Comparison of ENCODE assay signal across 17 cellular contexts in genomic region chr1:111963985-111964738, GRCh38. TPM values are rescaled to one million over a fixed set of nuclear protein-coding genes. Genes with fewer than 3 reads are reported as not detected.
DNase-seq lines count a peak whose midpoint lies in the region; ATAC-seq and TF ChIP-seq lines count a peak whose summit lies in the region.
"Had no signal": no experiment of that assay in that cellular context is flagged by ENCODE, and none has a peak within 500 bp of the region (broad histone marks: within the 10 kb centered on the region; RNA-seq: fewer than 3 reads in every experiment).

No MANE protein-coding gene starts in this region.

- H3K9me3 Mint-ChIP-seq in WTC11 = no peaks in the 10 kb centered on the region; the same call in 1 of the 2 replicates

- TF ChIP-seq RAD21 in SK-N-SH (IDR thresholded peaks at IDR 0.05; ENCODE audit: low read length) = no peak

- no peaks in the 10 kb centered on the region for H3K4me1 ChIP-seq in SK-N-SH (ENCODE audit: control insufficient read depth in 1 of 2, insufficient read depth in 2 of 2, low read depth in 1 of 2, low read length in 1 of 2)
- H3K4me1 ChIP-seq in PC-3 (ENCODE audit: insufficient read depth, low read length) = no peaks in the 10 kb centered on the region
- H3K4me1 ChIP-seq in psoas muscle = peaks cover 21% of the 10 kb centered on the region
- H3K4me1 ChIP-seq: A549 had no signal

- no peak overlapping the region for H3K4me3 ChIP-seq in SK-N-SH (ENCODE audit: low read depth in 2 of 2, low read length in 1 of 2)
- no peak overlapping the region for H3K4me3 ChIP-seq in PC-3 (ENCODE audit: low read length)
- H3K4me3 ChIP-seq in psoas muscle = no peak overlapping the region
- H3K4me3 ChIP-seq: A549; BLaER1 treated with 17β-estradiol and CSF1 and Interleukin-3, amounts not matched to agents 10 nM and 100 nM had no signal

- no peaks in the 10 kb centered on the region for H3K36me3 Mint-ChIP-seq in WTC11

- H3K27me3 ChIP-seq in SK-N-SH (ENCODE audit: insufficient read depth) (no peaks in the 10 kb centered on the region; the same call in 1 of the 2 replicates), PC-3 (ENCODE audit: low read length) (peaks cover 76% of the 10 kb centered on the region), psoas muscle (ENCODE audit: insufficient read depth in 3 of 3, low read length in 2 of 3) (no peaks in the 10 kb centered on the region)

- no peaks in the 10 kb centered on the region for H3K9me2 ChIP-seq in SK-N-SH
- no peaks in the 10 kb centered on the region for H3K9me2 ChIP-seq in PC-3 (replicated peaks; ENCODE audit: low read length)

- in situ Hi-C loops in G401 (cut with HindIII; ENCODE audit: low sequenced_read_pairs) = no loop called here

- H3K36me3 ChIP-seq in SK-N-SH (replicated peaks in 1 of 2; ENCODE audit: control insufficient read depth in 1 of 2, insufficient read depth in 2 of 2, low read length in 1 of 2) (no peaks in the 10 kb centered on the region), PC-3 (ENCODE audit: low read depth, low read length) (no peaks in the 10 kb centered on the region), psoas muscle (ENCODE audit: insufficient read depth in 1 of 2, low read depth in 1 of 2) (no peaks in the 10 kb centered on the region)
- H3K36me3 ChIP-seq: BLaER1 treated with 17β-estradiol and CSF1 and Interleukin-3, amounts not matched to agents 10 nM and 100 nM had no signal

- ATAC-seq in WTC11 = peak; percentile 66
- ATAC-seq in PC-3 = no peak
- ATAC-seq in psoas muscle = no peak
- ATAC-seq: A549 had no signal

- no peaks in the 10 kb centered on the region for H3K27me3 Mint-ChIP-seq in WTC11 (ENCODE audit: low read depth)

- peak; percentile 96 for DNase-seq in G401 (ENCODE audit: low spot score)
- DNase-seq in NCI-H1105 (lab: John Stamatoyannopoulos, UW) = peak; percentile 11
- no peak for DNase-seq in WTC11 (ENCODE audit: low spot score)
- DNase-seq in medulla oblongata (ENCODE audit: extremely low spot score) = peak; percentile 54
- DNase-seq in SK-N-SH = no peak
- DNase-seq in PC-3 = no peak
- DNase-seq in psoas muscle = no peak
- DNase-seq in NOMO-1 treated with DMSO at 0.1 percent for 48 hours (lab: John Stamatoyannopoulos, UW; ENCODE audit: unreplicated experiment) = no peak
- DNase-seq: NCI-H187 treated with DMSO at 0.1 percent for 48 hours, NCI-H2171 treated with DMSO at 0.1 percent for 48 hours, NCI-H524, SIG-M5 had no signal

- peaks cover 21% of the 10 kb centered on the region for H3K4me1 Mint-ChIP-seq in WTC11

- H3K4me3 Mint-ChIP-seq in WTC11 = no peak overlapping the region

- H3K9me3 ChIP-seq in SK-N-SH = no peaks in the 10 kb centered on the region
- H3K9me3 ChIP-seq in PC-3 (ENCODE audit: low read length) = no peaks in the 10 kb centered on the region
- H3K9me3 ChIP-seq in psoas muscle = no peaks in the 10 kb centered on the region
- H3K9me3 ChIP-seq: A549; BLaER1 treated with 17β-estradiol and CSF1 and Interleukin-3, amounts not matched to agents 10 nM and 100 nM had no signal

- POLR2A ChIA-PET in WTC11 (lab: Charles Lee) (interaction anchor here (0.6 kb wide), 1 partner anchor 626 kb away, joined by 6 read pairs; no protein-coding TSS in a partner anchor), SK-N-SH (lab: Yijun Ruan, JAX) (no interaction called here), PC-3 (lab: Charles Lee; ENCODE audit: unreplicated experiment) (no interaction called here)

- H3F3A ChIP-seq in SK-N-SH (replicated peaks; ENCODE audit: insufficient read depth) (no peaks in the 10 kb centered on the region), PC-3 (ENCODE audit: low read length, unreplicated experiment) (no peaks in the 10 kb centered on the region)

- H3K9ac ChIP-seq in SK-N-SH (no peak overlapping the region), PC-3 (ENCODE audit: low read length) (no peak overlapping the region)
- H3K9ac ChIP-seq: BLaER1 treated with 17β-estradiol and CSF1 and Interleukin-3, amounts not matched to agents 10 nM and 100 nM had no signal

- no peak for TF ChIP-seq CTCF in WTC11 (IDR thresholded peaks at IDR 0.05)
- no peak for TF ChIP-seq CTCF in SK-N-SH (IDR thresholded peaks at IDR 0.05)
- no peak for TF ChIP-seq CTCF in PC-3 (conservative IDR thresholded peaks at IDR 0.05; ENCODE audit: low read depth, low read length)
- TF ChIP-seq CTCF in psoas muscle (IDR thresholded peaks at IDR 0.05) = no peak

- no TSS peak for BruUV-seq in PC-3 (replicated peaks; lab: Mats Ljungman, UMichigan)

- H3K27ac ChIP-seq in SK-N-SH (ENCODE audit: low read depth in 2 of 2, low read length in 1 of 2) (no peak overlapping the region), PC-3 (ENCODE audit: low read length) (no peak overlapping the region), psoas muscle (no peak overlapping the region)
- H3K27ac ChIP-seq: A549; BLaER1 treated with 17β-estradiol and CSF1 and Interleukin-3, amounts not matched to agents 10 nM and 100 nM had no signal

- H3K79me2 ChIP-seq in SK-N-SH (ENCODE audit: insufficient read depth) = no peaks in the 10 kb centered on the region
- no peaks in the 10 kb centered on the region for H3K79me2 ChIP-seq in PC-3 (ENCODE audit: low read length)

- CTCF ChIA-PET in WTC11 (lab: Charles Lee) (interaction anchor here (0.5 to 1.2 kb wide), 3 partner anchors 43 to 482 kb away, joined by 3 to 6 read pairs (median 3); no protein-coding TSS in a partner anchor), SK-N-SH (lab: Yijun Ruan, JAX) (no interaction called here), PC-3 (lab: Charles Lee) (no interaction called here)

- H3K4me2 ChIP-seq in SK-N-SH = no peak overlapping the region
- no peak overlapping the region for H3K4me2 ChIP-seq in PC-3 (ENCODE audit: low read length)
- H3K4me2 ChIP-seq: A549; BLaER1 treated with 17β-estradiol and CSF1 and Interleukin-3, amounts not matched to agents 10 nM and 100 nM had no signal

- H4K20me1 ChIP-seq in SK-N-SH (ENCODE audit: insufficient read depth) = no peaks in the 10 kb centered on the region
- H4K20me1 ChIP-seq in PC-3 (ENCODE audit: low read length) = no peaks in the 10 kb centered on the region

- intact Hi-C loops in PC-3 (cut with micrococcal nuclease) (no loop called here), psoas muscle (cut with DNase I) (no loop called here)

- no peak overlapping the region for H3K27ac Mint-ChIP-seq in WTC11

- H2AFZ ChIP-seq in SK-N-SH (ENCODE audit: low read depth) (no peak overlapping the region), PC-3 (ENCODE audit: low read length) (no peak overlapping the region)

- WGBS in SK-N-SH (ENCODE audit: low lambda C conversion rate) = 0% methylated on average over 4 of the region's 5 CpGs
- 14 to 30% (median 21%) methylated on average over 4 to 5 of the region's 5 CpGs for WGBS in psoas muscle, 3 donors

- no peak for TF ChIP-seq EP300 in SK-N-SH (IDR thresholded peaks at IDR 0.05; ENCODE audit: borderline replicate concordance in 1 of 2, low read depth in 1 of 2, low read length in 1 of 2)

TF ChIP-seq in WTC11, 78 proteins besides CTCF, POLR2A, EP300 and RAD21:
- 0 out of 2 replicates have a peak, but pooled peaks have one; percentile 25 for TF ChIP-seq ZNF263 (CRISPR knock-in tag; IDR thresholded peaks at IDR 0.05; ENCODE audit: low read depth)
- no peak for TF ChIP-seq JAZF1 (CRISPR knock-in tag; IDR thresholded peaks at IDR 0.05)

TF ChIP-seq in SK-N-SH, 30 proteins besides CTCF, POLR2A, EP300 and RAD21:
- TF ChIP-seq USF1 (IDR thresholded peaks at IDR 0.05; ENCODE audit: borderline replicate concordance, low read depth) (no peak), RCOR1 (IDR thresholded peaks at IDR 0.05; ENCODE audit: low read length) (no peak), CHD2 (IDR thresholded peaks at IDR 0.05; ENCODE audit: low read length, partially characterized antibody) (no peak), FOXJ3 (CRISPR knock-in tag; IDR thresholded peaks at IDR 0.05) (no peak)

RNA-seq across cellular contexts. Expression of gene KCND3, which starts 25.3 kb away (rescaled TPM):
- 0.10 TPM in 1 of 2 replicates, not detected in the other for total RNA-seq in G401 (2014; rRNA removed; shearing (Covaris generic))
- total RNA-seq in WTC11 (2021) (0.18 to 0.35 TPM (median 0.18 TPM) in 3 replicates), PC-3 (2014; rRNA removed) (not detected in 2 replicates), psoas muscle (1 to 10 TPM; 1.2 to 4.1 (median 2.2) TPM)
- polyA plus RNA-seq in SK-N-SH (2012; rRNA removed) (not detected in 2 replicates), psoas muscle (1 to 10 TPM in 1 of 3 donors, under 1 TPM in 2; 0.53 to 1.3 (median 0.84) TPM)
- polyA plus RNA-seq in SK-N-SH (2012; cell fraction: cytosol; rRNA removed) = not detected in 2 replicates
- polyA plus RNA-seq in SK-N-SH (2012; cell fraction: nucleus; rRNA removed) = not detected in 2 replicates
- total RNA-seq: Daoy, MCF 10A, RPMI7951 had no signal
- polyA plus RNA-seq: A549 had no signal

Comparison
In these comparisons a context has a peak if more than half of its experiments do, and no peak if none do; other contexts are left out.
1. DNase-seq: peak in G401 (single experiment), NCI-H1105 (single experiment) and medulla oblongata (single experiment); none in WTC11 (single experiment), SK-N-SH (single experiment), PC-3 (single experiment), psoas muscle (0 of 2) and NOMO-1 treated with DMSO at 0.1 percent for 48 hours (single experiment).